8 cellular contexts compared by ENCODE assay signal in the genomic region with DNA sequence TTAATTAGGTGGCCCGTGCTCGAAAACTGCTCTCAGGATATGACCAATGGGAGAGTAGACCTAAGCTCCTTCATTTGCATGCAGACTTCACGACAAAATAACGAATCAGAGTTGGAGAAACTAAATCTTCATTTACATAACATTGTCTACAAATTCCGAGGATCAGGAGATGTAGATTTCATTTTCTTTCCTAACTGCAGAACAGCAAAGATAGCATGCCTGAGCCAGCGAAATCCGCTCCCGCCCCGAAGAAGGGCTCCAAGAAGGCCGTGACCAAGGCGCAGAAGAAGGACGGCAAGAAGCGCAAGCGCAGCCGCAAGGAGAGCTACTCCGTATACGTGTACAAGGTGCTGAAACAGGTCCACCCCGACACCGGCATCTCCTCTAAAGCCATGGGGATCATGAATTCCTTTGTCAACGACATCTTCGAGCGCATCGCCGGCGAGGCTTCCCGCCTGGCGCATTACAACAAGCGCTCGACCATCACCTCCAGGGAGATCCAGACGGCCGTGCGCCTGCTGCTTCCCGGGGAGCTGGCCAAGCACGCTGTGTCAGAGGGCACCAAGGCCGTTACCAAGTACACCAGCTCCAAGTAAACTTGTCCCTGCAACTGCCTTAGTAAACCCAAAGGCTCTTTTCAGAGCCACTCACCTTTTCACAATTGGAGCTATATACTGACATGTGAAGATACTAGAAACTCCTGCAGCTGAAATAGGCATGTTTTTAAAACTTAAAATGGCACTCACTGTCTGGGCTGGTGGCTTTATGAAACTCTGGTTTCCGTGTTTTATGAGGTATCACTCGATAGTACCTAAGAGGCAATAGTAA.
DNase-seq lines count a peak whose midpoint lies in the region; ATAC-seq and TF ChIP-seq lines count a peak whose summit lies in the region.

No MANE protein-coding gene starts in this region.

- intact Hi-C loops in natural killer cell (cut with micrococcal nuclease): loop anchor here (2.0 kb wide), 1 partner anchor 13 kb away; a partner anchor contains a TSS
- intact Hi-C loops in upper lobe of right lung (cut with DNase I): no loop called here

- DNase-seq in NCI-H226 (peak; percentile 21), fibroblast of villous mesenchyme (ENCODE audit: low read depth) (peak; percentile 94), natural killer cell (peak; percentile 50), upper lobe of right lung (peak; percentile 75)
- DNase-seq in activated naive CD4-positive, alpha-beta T cell treated with anti-CD3 and anti-CD28 coated beads, Interleukin-2, amount 10 ng/mL, durations not matched to agents 7 days and 5 days: peak; percentile 81

- peak overlapping the region; percentile 99 for H3K27ac Mint-ChIP-seq in activated naive CD4-positive, alpha-beta T cell treated with anti-CD3 and anti-CD28 coated beads, Interleukin-2, amount 10 ng/mL, durations not matched to agents 7 days and 5 days
- peak overlapping the region; percentile 89 to 90 for H3K27ac Mint-ChIP-seq in natural killer cell

- H3K4me3 Mint-ChIP-seq in activated naive CD4-positive, alpha-beta T cell treated with anti-CD3 and anti-CD28 coated beads, Interleukin-2, amount 10 ng/mL, durations not matched to agents 7 days and 5 days: peak overlapping the region; percentile 91
- H3K4me3 Mint-ChIP-seq in natural killer cell: peak overlapping the region; percentile 93

- H3K27me3 ChIP-seq in upper lobe of right lung: no peaks in the 10 kb centered on the region

- H3K36me3 Mint-ChIP-seq in activated naive CD4-positive, alpha-beta T cell treated with anti-CD3 and anti-CD28 coated beads, Interleukin-2, amount 10 ng/mL, durations not matched to agents 7 days and 5 days: peaks cover 4% of the 10 kb centered on the region
- no peaks in the 10 kb centered on the region for H3K36me3 Mint-ChIP-seq in natural killer cell

- peak; percentile 92 for TF ChIP-seq POLR2A in GM19099 (IDR thresholded peaks at IDR 0.05; ENCODE audit: extremely low read depth, insufficient read length, low read depth)

- peak overlapping the region; percentile 60 for H3K4me3 ChIP-seq in fibroblast of villous mesenchyme (ENCODE audit: low read depth, low read length)
- peak overlapping the region; percentile 63 for H3K4me3 ChIP-seq in upper lobe of right lung

- peaks cover 9% of the 10 kb centered on the region for H3K4me1 ChIP-seq in upper lobe of right lung

- CTCF ChIA-PET in activated naive CD4-positive, alpha-beta T cell treated with anti-CD3 and anti-CD28 coated beads, Interleukin-2, amount 10 ng/mL, durations not matched to agents 7 days and 5 days (lab: Charles Lee): interaction anchor here (0.9 to 2.4 kb wide), 3 partner anchors 10 to 67 kb away, joined by 3 to 7 read pairs (median 3); a partner anchor contains a TSS

- H3K27ac ChIP-seq in 22Rv1 (peak overlapping the region; percentile 97), upper lobe of right lung (peak overlapping the region; percentile 78)

- H3K36me3 ChIP-seq in upper lobe of right lung: no peaks in the 10 kb centered on the region

- TF ChIP-seq CTCF in 22Rv1 (IDR thresholded peaks at IDR 0.05) (no peak), fibroblast of villous mesenchyme (IDR thresholded peaks at IDR 0.05; ENCODE audit: insufficient read depth, low read depth, low read length) (no peak), natural killer cell (IDR thresholded peaks at IDR 0.05) (no peak), upper lobe of right lung (IDR thresholded peaks at IDR 0.05) (no peak)

- H3K27me3 Mint-ChIP-seq in activated naive CD4-positive, alpha-beta T cell treated with anti-CD3 and anti-CD28 coated beads, Interleukin-2, amount 10 ng/mL, durations not matched to agents 7 days and 5 days: no peaks in the 10 kb centered on the region
- H3K27me3 Mint-ChIP-seq in natural killer cell (ENCODE audit: low read depth in 2 of 2): no peaks in the 10 kb centered on the region

- ATAC-seq in natural killer cell: peak; percentile 86 to 90 (median 88)
- peak; percentile 94 for ATAC-seq in upper lobe of right lung
- ATAC-seq in GM19324 (IDR thresholded peaks at IDR 0.05; ENCODE audit: low FRiP score, unreplicated experiment): no peak

- peaks cover 72% of the 10 kb centered on the region for H3K4me1 Mint-ChIP-seq in activated naive CD4-positive, alpha-beta T cell treated with anti-CD3 and anti-CD28 coated beads, Interleukin-2, amount 10 ng/mL, durations not matched to agents 7 days and 5 days
- H3K4me1 Mint-ChIP-seq in natural killer cell: peaks cover 27 to 50% of the 10 kb centered on the region in 2 donors

- no peaks in the 10 kb centered on the region for H3K9me3 ChIP-seq in upper lobe of right lung

- no peaks in the 10 kb centered on the region for H3K9me3 Mint-ChIP-seq in activated naive CD4-positive, alpha-beta T cell treated with anti-CD3 and anti-CD28 coated beads, Interleukin-2, amount 10 ng/mL, durations not matched to agents 7 days and 5 days
- no peaks in the 10 kb centered on the region for H3K9me3 Mint-ChIP-seq in natural killer cell

Comparison
In these comparisons a context has a peak if more than half of its experiments do, and no peak if none do; other contexts are left out.
1. DNase-seq: peak in every context shown above with its lines; median percentile 94 in fibroblast of villous mesenchyme; 81 in activated naive CD4-positive, alpha-beta T cell treated with anti-CD3 and anti-CD28 coated beads, Interleukin-2, amount 10 ng/mL, durations not matched to agents 7 days and 5 days; 75 in upper lobe of right lung; 50 in natural killer cell; 21 in NCI-H226.